24 cellular contexts compared by ENCODE assay signal in genomic region chr10:70539471-70539870, GRCh38.
"Had no signal": no experiment of that assay in that cellular context is flagged by ENCODE, and none has a peak within 500 bp of the region (broad histone marks: within the 10 kb centered on the region; RNA-seq: fewer than 3 reads in every experiment).

No MANE protein-coding gene starts in this region.

- H3K27ac Mint-ChIP-seq: natural killer cell; stimulated activated naive B cell treated with anti-CD40 and anti-IgM and Interleukin-4, amounts not matched to agents 10 μg/mL and 1 μg/mL and 100 μg/mL, for 72 hours; stimulated activated naive CD8-positive, alpha-beta T cell treated with anti-CD3 and anti-CD28 coated beads, Interleukin-15, Interleukin-2, amounts not matched to agents 100 ng/mL and 50 ng/mL, for 24 hours; type B pancreatic cell had no signal

- H3K36me3 Mint-ChIP-seq: natural killer cell, neural progenitor cell had no signal

- H3K27me3 ChIP-seq: left lung, neural progenitor cell, ovary, right atrium auricular region, right lobe of liver, tibial nerve, vagina had no signal

- DNase-seq: hippocampal formation; kidney glomerular epithelial cell; left colon; left lung; lower lobe of right lung; mammary epithelial cell; mesenchymal stem cell; natural killer cell; nephron progenitor cell; ovary; right lobe of liver; stimulated activated CD4-positive, alpha-beta T cell treated with anti-CD3 and anti-CD28 coated beads, Interleukin-12 subunit alpha, Interleukin-12 subunit beta, amount 100 ng/mL, for 4 hours; stimulated activated CD4-positive, alpha-beta T cell treated with anti-CD3 and anti-CD28 coated beads, Interleukin-15, amount 100 ng/mL, for 24 hours; stimulated activated CD4-positive, alpha-beta T cell treated with anti-CD3 and anti-CD28 coated beads, Interleukin-2, amount 100 ng/mL, for 24 hours; stimulated activated CD4-positive, alpha-beta T cell treated with anti-CD3 and anti-CD28 coated beads, Interleukin-4, amount 100 ng/mL, for 1 hour; stimulated activated naive B cell treated with anti-CD40 and anti-IgM and Interleukin-4, amounts not matched to agents 10 μg/mL and 1 μg/mL and 100 μg/mL, for 72 hours; substantia nigra had no signal

- ATAC-seq: left colon; left lung; stimulated activated naive B cell treated with anti-CD40 and anti-IgM and Interleukin-4, amounts not matched to agents 10 μg/mL and 1 μg/mL and 100 μg/mL, for 72 hours had no signal

- H3K4me3 Mint-ChIP-seq: natural killer cell; nephron progenitor cell; stimulated activated naive B cell treated with anti-CD40 and anti-IgM and Interleukin-4, amounts not matched to agents 10 μg/mL and 1 μg/mL and 100 μg/mL, for 72 hours; stimulated activated naive CD8-positive, alpha-beta T cell treated with anti-CD3 and anti-CD28 coated beads, Interleukin-15, Interleukin-2, amounts not matched to agents 100 ng/mL and 50 ng/mL, for 24 hours; type B pancreatic cell had no signal

- H3K27me3 Mint-ChIP-seq: stimulated activated naive B cell treated with anti-CD40 and anti-IgM and Interleukin-4, amounts not matched to agents 10 μg/mL and 1 μg/mL and 100 μg/mL, for 72 hours; stimulated activated naive CD8-positive, alpha-beta T cell treated with anti-CD3 and anti-CD28 coated beads, Interleukin-15, Interleukin-2, amounts not matched to agents 100 ng/mL and 50 ng/mL, for 24 hours had no signal

- H3K4me3 ChIP-seq: left lung, lower lobe of right lung, neural progenitor cell, ovary, right atrium auricular region, right lobe of liver, skin epidermis, tibial nerve, vagina had no signal

- H3K4me1 Mint-ChIP-seq: natural killer cell had no signal

- H3K9me3 Mint-ChIP-seq: natural killer cell; nephron progenitor cell; neural progenitor cell; stimulated activated naive B cell treated with anti-CD40 and anti-IgM and Interleukin-4, amounts not matched to agents 10 μg/mL and 1 μg/mL and 100 μg/mL, for 72 hours; stimulated activated naive CD8-positive, alpha-beta T cell treated with anti-CD3 and anti-CD28 coated beads, Interleukin-15, Interleukin-2, amounts not matched to agents 100 ng/mL and 50 ng/mL, for 24 hours; type B pancreatic cell had no signal

- H3K36me3 ChIP-seq: neural progenitor cell, ovary, right lobe of liver, vagina had no signal
